9 cellular contexts compared by ENCODE assay signal in genomic region chr9:94865599-94866456, GRCh38.
A peak's percentile ranks its signal among the peaks of the same experiment; 100 is the strongest.
DNase-seq lines count a peak whose midpoint lies in the region; ATAC-seq and TF ChIP-seq lines count a peak whose summit lies in the region.
"Had no signal": no experiment of that assay in that cellular context is flagged by ENCODE, and none has a peak within 500 bp of the region (broad histone marks: within the 10 kb centered on the region; RNA-seq: fewer than 3 reads in every experiment).

No MANE protein-coding gene starts in this region.

- BruUV-seq in Panc1 (replicated peaks; lab: Mats Ljungman, UMichigan): no TSS peak

- H3K9me3 ChIP-seq in BLaER1 treated with 17β-estradiol and CSF1 and Interleukin-3, amounts not matched to agents 10 nM and 100 nM (replicated peaks in 1 of 11): peaks cover 0 to 10% (median 5%) of the 10 kb centered on the region in 11 experiments; a peak in 11 of 22 replicates
- H3K9me3 ChIP-seq in Panc1 (ENCODE audit: control insufficient read depth, insufficient read depth, low read depth, low read length): no peaks in the 10 kb centered on the region

- peak overlapping the region in 7 of 11 experiments; percentile 3 to 95 (median 34); a peak in 9 of 22 replicates for H3K27ac ChIP-seq in BLaER1 treated with 17β-estradiol and CSF1 and Interleukin-3, amounts not matched to agents 10 nM and 100 nM
- H3K27ac ChIP-seq in Panc1 (ENCODE audit: low read length): peak overlapping the region; percentile 96

- in situ Hi-C loops in Panc1 (cut with HindIII; ENCODE audit: low pct_unique_long_range_greater_than_20kb, low sequenced_read_pairs): no loop called here

- peaks cover 56 to 75% (median 71%) of the 10 kb centered on the region in 10 experiments for H3K4me1 ChIP-seq in BLaER1 treated with 17β-estradiol and CSF1 and Interleukin-3, amounts not matched to agents 10 nM and 100 nM
- peaks cover 41% of the 10 kb centered on the region for H3K4me1 ChIP-seq in Panc1 (ENCODE audit: control insufficient read depth, insufficient read depth, low read length)

- POLR2A ChIA-PET in Panc1 (lab: Charles Lee): no interaction called here

- no peak overlapping the region for H3K4me3 ChIP-seq in BLaER1 treated with 17β-estradiol and CSF1 and Interleukin-3, amounts not matched to agents 10 nM and 100 nM
- H3K4me3 ChIP-seq in Panc1 (ENCODE audit: low read depth in 2 of 2, low read length in 2 of 2) (no peak overlapping the region), fibroblast of villous mesenchyme (ENCODE audit: low read depth, low read length) (no peak overlapping the region)

- H4K20me1 ChIP-seq in BLaER1 treated with 17β-estradiol and CSF1 and Interleukin-3, amounts not matched to agents 10 nM and 100 nM: peaks cover 0 to 8% (median 0%) of the 10 kb centered on the region in 11 experiments; a peak in 1 of 22 replicates

- CTCF ChIA-PET in Panc1 (lab: Charles Lee): interaction anchor here (0.6 kb wide), 1 partner anchor 40 kb away, joined by 3 read pairs; no protein-coding TSS in a partner anchor

- DNase-seq in Panc1 (ENCODE audit: low read depth, low spot score) (no peak), fibroblast of villous mesenchyme (ENCODE audit: low read depth) (peak; percentile 93), pons (ENCODE audit: low spot score) (peak; percentile 77), iPS-NIHi11 (ENCODE audit: low spot score) (no peak), KG1 (lab: John Stamatoyannopoulos, UW) (no peak), NCI-H146 (lab: John Stamatoyannopoulos, UW) (no peak)
- DNase-seq: activated CD8-positive, alpha-beta memory T cell treated with anti-CD3 and anti-CD28 coated beads, Interleukin-2, amount 50 U/mL, for 4 hours had no signal

- H3K4me2 ChIP-seq in BLaER1 treated with 17β-estradiol and CSF1 and Interleukin-3, amounts not matched to agents 10 nM and 100 nM: peak overlapping the region in 10 of 11 experiments; percentile 1 to 57 (median 26); a peak in 14 of 22 replicates

- TF ChIP-seq CTCF in Panc1 (IDR thresholded peaks at IDR 0.05) (no peak), fibroblast of villous mesenchyme (IDR thresholded peaks at IDR 0.05; ENCODE audit: insufficient read depth, low read depth, low read length) (no peak)

- H3K9ac ChIP-seq in BLaER1 treated with 17β-estradiol and CSF1 and Interleukin-3, amounts not matched to agents 10 nM and 100 nM: 0 out of 22 replicates have a peak overlapping the region, but pooled peaks of 1 of the 11 experiments have one; percentile 0

- intact Hi-C loops in Panc1 (cut with micrococcal nuclease; ENCODE audit: unreplicated experiment): no loop called here

- ATAC-seq in Panc1 (0 out of 2 replicates have a peak, but pooled peaks have one; percentile 45), HG03097 (IDR thresholded peaks at IDR 0.05; ENCODE audit: low FRiP score, unreplicated experiment) (no peak)

- H3K36me3 ChIP-seq in BLaER1 treated with 17β-estradiol and CSF1 and Interleukin-3, amounts not matched to agents 10 nM and 100 nM: peaks cover 0 to 4% (median 0%) of the 10 kb centered on the region in 11 experiments; a peak in 1 of 22 replicates
- no peaks in the 10 kb centered on the region for H3K36me3 ChIP-seq in Panc1 (ENCODE audit: control insufficient read depth, insufficient read depth, low read length)

- H3K27me3 ChIP-seq in BLaER1 treated with 17β-estradiol and CSF1 and Interleukin-3, amounts not matched to agents 10 nM and 100 nM: no peaks in the 10 kb centered on the region
- H3K27me3 ChIP-seq in Panc1 (ENCODE audit: control insufficient read depth, insufficient read depth, low read length): no peaks in the 10 kb centered on the region

Comparison
In these comparisons a context has a peak if more than half of its experiments do, and no peak if none do; other contexts are left out.
1. DNase-seq: peak in fibroblast of villous mesenchyme (single experiment) and pons (single experiment); none in Panc1 (single experiment), iPS-NIHi11 (single experiment), KG1 (single experiment) and NCI-H146 (single experiment).